Comparison of ENCODE assay signal across 18 cellular contexts in the genomic region with DNA sequence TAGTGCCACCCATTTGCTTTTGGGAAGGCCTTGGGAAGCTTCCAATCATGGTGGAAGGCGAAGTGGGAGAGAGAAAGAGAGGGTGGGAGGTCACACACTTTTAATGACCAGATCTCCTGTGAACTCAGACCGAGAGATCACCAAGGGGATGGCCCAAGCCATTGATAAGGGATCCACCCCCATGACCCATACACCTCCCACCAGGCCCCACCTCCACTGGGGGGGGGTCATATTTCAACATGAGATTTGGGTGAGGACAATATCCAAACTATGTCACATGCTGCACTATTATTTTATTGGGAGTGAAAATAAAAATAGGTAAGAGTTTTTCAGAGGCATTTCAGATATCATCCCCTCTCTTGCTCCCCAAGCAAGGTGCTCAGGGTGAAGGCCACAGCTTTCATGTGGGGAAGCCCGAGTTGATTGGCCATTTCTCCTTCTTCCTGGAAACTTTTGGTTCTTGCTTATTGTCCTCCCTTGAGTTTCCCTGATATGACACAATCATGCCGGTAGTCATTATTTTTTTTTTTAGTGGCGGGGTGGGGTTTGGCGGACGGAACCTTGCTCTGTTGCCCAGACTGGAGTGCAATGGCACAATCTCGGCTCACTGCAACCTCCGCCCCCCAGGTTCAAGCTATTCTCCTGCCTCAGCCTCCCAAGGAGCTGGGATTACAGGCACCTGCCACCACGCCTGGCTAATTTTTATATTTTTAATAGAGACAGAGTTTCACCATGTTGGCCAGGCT. TPM values are rescaled to one million over a fixed set of nuclear protein-coding genes. Genes with fewer than 3 reads are reported as not detected.
A peak's percentile ranks its signal among the peaks of the same experiment; 100 is the strongest.
DNase-seq lines count a peak whose midpoint lies in the region; ATAC-seq, FAIRE-seq and TF ChIP-seq lines count a peak whose summit lies in the region.
"Had no signal": no experiment of that assay in that cellular context is flagged by ENCODE, and none has a peak within 500 bp of the region (broad histone marks: within the 10 kb centered on the region; RNA-seq: fewer than 3 reads in every experiment).

No MANE protein-coding gene starts in this region.

- CTCF ChIA-PET in K562 (lab: Yijun Ruan, JAX; ENCODE audit: low intra/inter-chr PET ratio) = no interaction called here
- CTCF ChIA-PET in CD8-positive, alpha-beta T cell (lab: Charles Lee) = interaction anchor here (0.6 kb wide), 1 partner anchor 258 kb away, joined by 3 read pairs; no protein-coding TSS in a partner anchor

- peak overlapping the region; percentile 9 to 75 (median 50) for H3K4me3 Mint-ChIP-seq in immature natural killer cell
- H3K4me3 Mint-ChIP-seq in CD8-positive, alpha-beta T cell = no peak overlapping the region
- H3K4me3 Mint-ChIP-seq: CD4-positive, alpha-beta memory T cell had no signal

- DNase-seq in K562 (ENCODE audit: extremely low read depth in 1 of 4, low spot score in 3 of 4) (no peak), immature natural killer cell (no peak), gastrocnemius medialis (peak in 1 of 2 donors; percentile 45), NCI-H226 (no peak), NCI-H1694 (lab: John Stamatoyannopoulos, UW) (no peak)
- no peak for DNase-seq in CD8-positive, alpha-beta T cell
- DNase-seq: C1 segment of cervical spinal cord; Caco-2; CD4-positive, alpha-beta memory T cell; DMS79; EL; GDM1; GM23248; H7; HCEC 1CT had no signal

- H3K9me3 Mint-ChIP-seq in immature natural killer cell = no peaks in the 10 kb centered on the region
- H3K9me3 Mint-ChIP-seq in CD8-positive, alpha-beta T cell = no peaks in the 10 kb centered on the region

- H3K4me1 ChIP-seq in K562 (replicated peaks in 1 of 2; ENCODE audit: control insufficient read depth in 2 of 2, insufficient read depth in 2 of 2, low read length in 2 of 2) (peaks cover 5 to 18% of the 10 kb centered on the region in 2 experiments; a peak in 4 of 5 replicates), gastrocnemius medialis (peaks cover 33% of the 10 kb centered on the region in 2 donors)
- no peaks in the 10 kb centered on the region for H3K4me1 ChIP-seq in CD8-positive, alpha-beta T cell (ENCODE audit: insufficient read depth, low read length)
- H3K4me1 ChIP-seq: Caco-2 had no signal

- intact Hi-C loops in K562 (cut with micrococcal nuclease) (no loop called here), gastrocnemius medialis (cut with DNase I; ENCODE audit: low total_unique reads) (no loop called here)
- intact Hi-C loops in CD8-positive, alpha-beta T cell (cut with DNase I, micrococcal nuclease) = no loop called here

- H3K27me3 ChIP-seq in K562 (ENCODE audit: control insufficient read depth in 2 of 2, insufficient read depth in 2 of 2, low read length in 2 of 2) = no peaks in the 10 kb centered on the region
- H3K27me3 ChIP-seq in gastrocnemius medialis = no peaks in the 10 kb centered on the region
- no peaks in the 10 kb centered on the region for H3K27me3 ChIP-seq in CD8-positive, alpha-beta T cell (ENCODE audit: insufficient read depth, low read length)

- no peak for FAIRE-seq in K562 (lab: Jason Lieb, UNC)
- FAIRE-seq: GM12878, GM19239, H1 had no signal

- TF ChIP-seq POLR2A in K562 (conservative IDR thresholded peaks at IDR 0.05) (no peak), gastrocnemius medialis (IDR thresholded peaks at IDR 0.05) (no peak)

- no peak for TF ChIP-seq EP300 in K562 (IDR thresholded peaks at IDR 0.05; ENCODE audit: low read length)

- no peak overlapping the region for H3K27ac ChIP-seq in K562 (ENCODE audit: extremely low read depth, low read depth, low read length)
- H3K27ac ChIP-seq in gastrocnemius medialis = peak overlapping the region; percentile 32 to 81 (median 76)
- no peak overlapping the region for H3K27ac ChIP-seq in CD8-positive, alpha-beta T cell (ENCODE audit: low read depth, low read length)
- H3K27ac ChIP-seq: GM23248 had no signal

- peak; percentile 53 for ATAC-seq in K562
- no peak for ATAC-seq in gastrocnemius medialis
- ATAC-seq in CD8-positive, alpha-beta T cell = no peak

- H3K4me1 Mint-ChIP-seq in immature natural killer cell = peaks cover 18 to 26% of the 10 kb centered on the region in 2 donors
- no peaks in the 10 kb centered on the region for H3K4me1 Mint-ChIP-seq in CD8-positive, alpha-beta T cell (ENCODE audit: low read depth)
- H3K4me1 Mint-ChIP-seq: CD4-positive, alpha-beta memory T cell had no signal

- POLR2A ChIA-PET in K562 (lab: Yijun Ruan, JAX) = interaction anchor here (4.1 to 7.6 kb wide), 2 partner anchors 13 to 14 kb away, joined by 18 to 97 read pairs; a partner anchor contains a TSS
- POLR2A ChIA-PET in CD8-positive, alpha-beta T cell (lab: Charles Lee) = no interaction called here

- TF ChIP-seq CTCF in K562 (IDR thresholded peaks at IDR 0.05 in 2 of 3, conservative IDR thresholded peaks at IDR 0.05 in 1 of 3; ENCODE audit: insufficient read depth in 2 of 3, low read depth in 1 of 3, low read length in 3 of 3) (no peak), gastrocnemius medialis (IDR thresholded peaks at IDR 0.05 in 4 of 5, conservative IDR thresholded peaks at IDR 0.05 in 1 of 5) (no peak)
- no peak for TF ChIP-seq CTCF in CD8-positive, alpha-beta T cell (IDR thresholded peaks at IDR 0.05)

- H3K36me3 Mint-ChIP-seq in immature natural killer cell = no peaks in the 10 kb centered on the region
- H3K36me3 Mint-ChIP-seq in CD8-positive, alpha-beta T cell = no peaks in the 10 kb centered on the region
- H3K36me3 Mint-ChIP-seq: CD4-positive, alpha-beta memory T cell had no signal

- peak overlapping the region in 4 of 6 donors; percentile 18 to 78 (median 60) for H3K27ac Mint-ChIP-seq in immature natural killer cell
- H3K27ac Mint-ChIP-seq in CD8-positive, alpha-beta T cell = no peak overlapping the region
- H3K27ac Mint-ChIP-seq: CD4-positive, alpha-beta memory T cell had no signal

- no TSS peak for BruUV-seq in K562 (replicated peaks; lab: Mats Ljungman, UMichigan)

- 0 out of 2 replicates have a peak, but pooled peaks cover 3% of the 10 kb centered on the region for H4K20me1 ChIP-seq in K562 (replicated peaks; ENCODE audit: control insufficient read depth, insufficient read depth, low read length)

- WGBS in K562 (ENCODE audit: insufficient coverage, low coverage, missing lambda C conversion rate) = 72% methylated on average over 10 of the region's 10 CpGs

- no peaks in the 10 kb centered on the region for H3K9me1 ChIP-seq in K562 (ENCODE audit: control insufficient read depth, insufficient read depth, low read length)

- H3K79me2 ChIP-seq in K562 (ENCODE audit: control insufficient read depth, insufficient read depth, low read length) = no peaks in the 10 kb centered on the region

- H3K4me3 ChIP-seq in K562 (no peak overlapping the region), gastrocnemius medialis (no peak overlapping the region)
- no peak overlapping the region for H3K4me3 ChIP-seq in CD8-positive, alpha-beta T cell (ENCODE audit: low read depth, low read length)
- H3K4me3 ChIP-seq: GM12878, GM23248 had no signal

- H3K36me3 ChIP-seq in K562 (ENCODE audit: control insufficient read depth, insufficient read depth, low read length) (peaks cover 90% of the 10 kb centered on the region), gastrocnemius medialis (peaks cover 0 to 58% of the 10 kb centered on the region in 2 donors)
- no peaks in the 10 kb centered on the region for H3K36me3 ChIP-seq in CD8-positive, alpha-beta T cell (ENCODE audit: insufficient read depth, low read length)

- no peak overlapping the region for H3K9ac ChIP-seq in K562 (ENCODE audit: insufficient read depth in 1 of 2, low read depth in 2 of 2, low read length in 2 of 2)
- H3K9ac ChIP-seq: GM23248 had no signal

- in situ Hi-C loops in K562 (cut with MboI) = no loop called here
- in situ Hi-C loops in gastrocnemius medialis (cut with MboI; ENCODE audit: low sequenced_read_pairs in 4 of 4) = no loop called here

- H3K4me2 ChIP-seq in K562 (ENCODE audit: insufficient read depth, low read length) = no peak overlapping the region

- no peak overlapping the region for H2AFZ ChIP-seq in K562 (ENCODE audit: low read depth, low read length)
- H2AFZ ChIP-seq: GM23248 had no signal

- peaks cover 1 to 4% (median 4%) of the 10 kb centered on the region in 3 donors for H3K27me3 Mint-ChIP-seq in immature natural killer cell (ENCODE audit: low read depth in 3 of 3)
- H3K27me3 Mint-ChIP-seq in CD8-positive, alpha-beta T cell (ENCODE audit: low read depth) = no peaks in the 10 kb centered on the region

- no peaks in the 10 kb centered on the region for H3K9me3 ChIP-seq in K562 (replicated peaks; ENCODE audit: control insufficient read depth, insufficient read depth, low read depth, low read length)
- no peaks in the 10 kb centered on the region for H3K9me3 ChIP-seq in gastrocnemius medialis
- H3K9me3 ChIP-seq in CD8-positive, alpha-beta T cell (ENCODE audit: low read length) = no peaks in the 10 kb centered on the region
- H3K9me3 ChIP-seq: Caco-2 had no signal

- TF ChIP-seq RAD21 in K562 (CRISPR knock-in tag; conservative IDR thresholded peaks at IDR 0.05 in 1 of 2, IDR thresholded peaks at IDR 0.05 in 1 of 2) = no peak

TF ChIP-seq in K562, 482 proteins besides CTCF, POLR2A, EP300 and RAD21 (continues in another document):
- no peak for TF ChIP-seq SNIP1 (IDR thresholded peaks at IDR 0.05; ENCODE audit: low read depth)
- no peak for TF ChIP-seq ZFX (CRISPR knock-in tag; IDR thresholded peaks at IDR 0.05)
- TF ChIP-seq GTF2E2 (tag; IDR thresholded peaks at IDR 0.05) = no peak

RNA-seq across cellular contexts. Expression of a gene that starts 15.2 kb away (rescaled TPM):
- total RNA-seq in K562 (2011; cell fraction: chromatin; rRNA removed; ENCODE audit: low replicate concordance) = 58.9 and 89.1 TPM in 2 replicates
- total RNA-seq in K562 (2011; cell fraction: nucleolus; rRNA removed) = 52.6 and 53.0 TPM in 2 replicates
- 58.1 and 58.7 TPM in 2 replicates for total RNA-seq in K562 (2011; cell fraction: nucleoplasm; rRNA removed)
- 42.5 and 46.2 TPM in 2 replicates for total RNA-seq in K562 (2014; rRNA removed)
- total RNA-seq in K562 (2014; rRNA removed; fragmentation: Illumina TruSeq; extraction: Trizol) = 34.1 and 34.6 TPM in 2 replicates
- total RNA-seq in K562 (2015; rRNA removed; fragmentation: Illumina TruSeq; extraction: Trizol) = 52.9 and 53.5 TPM in 2 replicates
- 64.1 and 73.7 TPM in 2 replicates for total RNA-seq in K562 (2021)
- 66.7 and 72.1 TPM in 2 replicates for polyA plus RNA-seq in K562 (2011; rRNA removed)
- 97.7 and 111 TPM in 2 replicates for polyA plus RNA-seq in K562 (2011; cell fraction: cytosol; rRNA removed)
- polyA plus RNA-seq in K562 (2011; cell fraction: nucleus; rRNA removed) = 50.2 and 57.5 TPM in 2 replicates
- 80.2 and 117 TPM in 2 replicates for polyA plus RNA-seq in K562 (2012)
- 83.7 and 85.6 TPM in 2 replicates for polyA plus RNA-seq in K562 (2014; fragmentation: Illumina TruSeq; extraction: Trizol)
- 10 to 100 TPM; 42.0 to 47.8 TPM for polyA plus RNA-seq in K562 (2014; fragmentation: Nextera tagmentation; extraction: Ambion mirVana)
- 45.6 and 49.8 TPM in 2 replicates for polyA plus RNA-seq in K562 (2014; rRNA removed)
- polyA minus RNA-seq in K562 (2011; rRNA and poly(A)+ RNA removed) = 82.0 and 85.1 TPM in 2 replicates
- polyA minus RNA-seq in K562 (2011; cell fraction: cytosol; rRNA and poly(A)+ RNA removed) = 38.0 and 45.0 TPM in 2 replicates
- 26.5 and 45.9 TPM in 2 replicates for polyA minus RNA-seq in K562 (2011; cell fraction: nucleus; rRNA and poly(A)+ RNA removed)
- polyA plus RNA-seq in immature natural killer cell = 1 to 10 TPM; 2.5 to 7.0 (median 2.7) TPM
- total RNA-seq in gastrocnemius medialis = 100 to 1,000 TPM; 109 to 266 (median 239) TPM
- under 1 TPM; 0.41 to 0.86 TPM for total RNA-seq in CD8-positive, alpha-beta T cell
- total RNA-seq: CD4-positive, alpha-beta memory T cell had no signal

Comparison
In these comparisons a context has a peak if more than half of its experiments do, and no peak if none do; other contexts are left out.
1. H3K27ac ChIP-seq: peak in gastrocnemius medialis (4 of 4); none in K562 (single experiment) and CD8-positive, alpha-beta T cell (single experiment).
2. RNA of a gene that starts 15.2 kb away (total RNA-seq): 109 to 266 TPM in gastrocnemius medialis and 34.1 to 89.1 TPM in K562; 0.41 to 0.86 TPM in CD8-positive, alpha-beta T cell; every median in the first group is over 10 times any median in the second.